In genomic region chr6:120938876-120939231, GRCh38 we compare ENCODE assay signal across 11 cellular contexts.
DNase-seq lines count a peak whose midpoint lies in the region; ATAC-seq and TF ChIP-seq lines count a peak whose summit lies in the region.
"Had no signal": no experiment of that assay in that cellular context is flagged by ENCODE, and none has a peak within 500 bp of the region (broad histone marks: within the 10 kb centered on the region; RNA-seq: fewer than 3 reads in every experiment).

No MANE protein-coding gene starts in this region.

- no peaks in the 10 kb centered on the region for H3K4me1 ChIP-seq in right atrium auricular region

- H3K27me3 Mint-ChIP-seq in activated T-helper 1 cell treated with anti-CD3 and anti-CD28 coated beads, Interleukin-12 subunit alpha, Interleukin-12 subunit beta, Interleukin-2, Interleukin-4 antibody, amounts not matched to agents 30 ng/mL and 10 ng/mL and 1 ng/mL, durations not matched to agents 14 hours and 24 hours and 36 hours (ENCODE audit: insufficient read depth), result no peaks in the 10 kb centered on the region
- H3K27me3 Mint-ChIP-seq: progenitor cell of endocrine pancreas had no signal

- ATAC-seq in GM18907 (IDR thresholded peaks at IDR 0.05; ENCODE audit: unreplicated experiment) (peak; percentile 98), HG02588 (IDR thresholded peaks at IDR 0.05; ENCODE audit: unreplicated experiment) (peak; percentile 98), HG03460 (IDR thresholded peaks at IDR 0.05; ENCODE audit: unreplicated experiment) (peak; percentile 93)

- no peaks in the 10 kb centered on the region for H3K4me1 Mint-ChIP-seq in activated T-helper 1 cell treated with anti-CD3 and anti-CD28 coated beads, Interleukin-12 subunit alpha, Interleukin-12 subunit beta, Interleukin-2, Interleukin-4 antibody, amounts not matched to agents 30 ng/mL and 10 ng/mL and 1 ng/mL, durations not matched to agents 14 hours and 24 hours and 36 hours (ENCODE audit: low read depth)

- H3K27ac Mint-ChIP-seq in activated T-helper 1 cell treated with anti-CD3 and anti-CD28 coated beads, Interleukin-12 subunit alpha, Interleukin-12 subunit beta, Interleukin-2, Interleukin-4 antibody, amounts not matched to agents 30 ng/mL and 10 ng/mL and 1 ng/mL, durations not matched to agents 14 hours and 24 hours and 36 hours, result no peak overlapping the region
- H3K27ac Mint-ChIP-seq: H9, progenitor cell of endocrine pancreas had no signal

- H3K36me3 Mint-ChIP-seq in activated T-helper 1 cell treated with anti-CD3 and anti-CD28 coated beads, Interleukin-12 subunit alpha, Interleukin-12 subunit beta, Interleukin-2, Interleukin-4 antibody, amounts not matched to agents 30 ng/mL and 10 ng/mL and 1 ng/mL, durations not matched to agents 14 hours and 24 hours and 36 hours (ENCODE audit: low read depth), result no peaks in the 10 kb centered on the region

- no peaks in the 10 kb centered on the region for H3K36me3 ChIP-seq in right atrium auricular region

- H3K4me3 Mint-ChIP-seq in activated T-helper 1 cell treated with anti-CD3 and anti-CD28 coated beads, Interleukin-12 subunit alpha, Interleukin-12 subunit beta, Interleukin-2, Interleukin-4 antibody, amounts not matched to agents 30 ng/mL and 10 ng/mL and 1 ng/mL, durations not matched to agents 14 hours and 24 hours and 36 hours, result no peak overlapping the region
- H3K4me3 Mint-ChIP-seq: H9 had no signal

- no peak for TF ChIP-seq CTCF in right atrium auricular region (IDR thresholded peaks at IDR 0.05)

- no peak overlapping the region for H3K27ac ChIP-seq in right atrium auricular region

- H3K9me3 ChIP-seq in right atrium auricular region, result no peaks in the 10 kb centered on the region

- DNase-seq in globus pallidus (ENCODE audit: low spot score), result peak; percentile 3
- DNase-seq in right atrium auricular region (ENCODE audit: low spot score), result no peak
- no peak for DNase-seq in activated gamma-delta T cell treated with Interleukin-2 at 50 U/mL for 16 hours
- DNase-seq in activated CD4-positive, alpha-beta T cell treated with anti-CD3 and anti-CD28 coated beads for 1 hour, result no peak
- DNase-seq in activated T-helper 1 cell treated with anti-CD3 and anti-CD28 coated beads, Interleukin-12 subunit alpha, Interleukin-12 subunit beta, Interleukin-2, Interleukin-4 antibody, amounts not matched to agents 30 ng/mL and 10 ng/mL and 1 ng/mL, durations not matched to agents 14 hours and 24 hours and 36 hours (ENCODE audit: low spot score), result no peak
- DNase-seq: H9, NCI-H1694 had no signal

- intact Hi-C loops in activated T-helper 1 cell treated with anti-CD3 and anti-CD28 coated beads, Interleukin-12 subunit alpha, Interleukin-12 subunit beta, Interleukin-2, Interleukin-4 antibody, amounts not matched to agents 30 ng/mL and 10 ng/mL and 1 ng/mL, durations not matched to agents 14 hours and 24 hours and 36 hours (cut with micrococcal nuclease), result no loop called here

- H3K27me3 ChIP-seq in right atrium auricular region, result no peaks in the 10 kb centered on the region

- no peaks in the 10 kb centered on the region for H3K9me3 Mint-ChIP-seq in activated T-helper 1 cell treated with anti-CD3 and anti-CD28 coated beads, Interleukin-12 subunit alpha, Interleukin-12 subunit beta, Interleukin-2, Interleukin-4 antibody, amounts not matched to agents 30 ng/mL and 10 ng/mL and 1 ng/mL, durations not matched to agents 14 hours and 24 hours and 36 hours
- H3K9me3 Mint-ChIP-seq: H9 had no signal

- H3K4me3 ChIP-seq in right atrium auricular region, result no peak overlapping the region
